In the genomic region with DNA sequence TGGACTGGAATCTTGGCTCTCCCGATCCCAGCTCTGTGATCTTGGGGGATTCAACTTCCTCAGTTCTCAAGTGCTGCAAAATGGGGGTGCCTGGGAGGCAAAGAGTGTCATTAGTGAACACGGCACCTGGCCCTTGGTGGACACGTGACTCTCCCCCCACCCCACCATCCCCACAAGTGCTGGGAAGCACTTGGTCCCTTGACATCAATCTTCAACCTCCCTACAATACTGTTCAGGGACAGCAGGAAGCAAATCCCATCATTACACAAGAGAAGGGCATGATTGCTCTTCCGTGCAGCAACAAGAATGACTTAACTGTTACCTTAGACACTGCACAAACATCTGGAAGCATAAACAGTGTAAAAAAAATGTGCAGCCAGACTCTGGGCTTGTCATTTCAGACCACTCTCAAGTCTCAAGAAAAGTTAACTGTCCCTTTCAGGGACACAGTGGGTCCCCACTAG, we compare ENCODE assay signal across 3 cellular contexts.
A peak's percentile ranks its signal among the peaks of the same experiment; 100 is the strongest.
TF ChIP-seq lines count a peak whose summit lies in the region.

No MANE protein-coding gene starts in this region.

TF ChIP-seq in HEK293, 187 proteins besides CTCF, POLR2A, EP300 and RAD21 (continued from another document):
- TF ChIP-seq ZNF132 (tag by site-specific recombination; IDR thresholded peaks at IDR 0.05; ENCODE audit: borderline replicate concordance) (no peak), SP2 (tag by site-specific recombination; IDR thresholded peaks at IDR 0.05) (no peak), OVOL3 (tag by site-specific recombination; IDR thresholded peaks at IDR 0.05) (no peak), ZNF600 (tag by site-specific recombination; IDR thresholded peaks at IDR 0.05) (no peak), ZNF274 (IDR thresholded peaks at IDR 0.05; ENCODE audit: low read length) (no peak), ZNF274 (tag by site-specific recombination; IDR thresholded peaks at IDR 0.05; ENCODE audit: borderline replicate concordance) (no peak), ZNF155 (tag by site-specific recombination; IDR thresholded peaks at IDR 0.05) (no peak), ZNF23 (tag by site-specific recombination; IDR thresholded peaks at IDR 0.05; ENCODE audit: borderline replicate concordance) (no peak), HOXD13 (CRISPR knock-in tag; IDR thresholded peaks at IDR 0.05; ENCODE audit: borderline replicate concordance) (no peak), GLIS2 (tag by site-specific recombination; IDR thresholded peaks at IDR 0.05) (no peak), SETDB1 (IDR thresholded peaks at IDR 0.05; ENCODE audit: insufficient read length, low read length) (no peak)
- TF ChIP-seq, protein P1, sequence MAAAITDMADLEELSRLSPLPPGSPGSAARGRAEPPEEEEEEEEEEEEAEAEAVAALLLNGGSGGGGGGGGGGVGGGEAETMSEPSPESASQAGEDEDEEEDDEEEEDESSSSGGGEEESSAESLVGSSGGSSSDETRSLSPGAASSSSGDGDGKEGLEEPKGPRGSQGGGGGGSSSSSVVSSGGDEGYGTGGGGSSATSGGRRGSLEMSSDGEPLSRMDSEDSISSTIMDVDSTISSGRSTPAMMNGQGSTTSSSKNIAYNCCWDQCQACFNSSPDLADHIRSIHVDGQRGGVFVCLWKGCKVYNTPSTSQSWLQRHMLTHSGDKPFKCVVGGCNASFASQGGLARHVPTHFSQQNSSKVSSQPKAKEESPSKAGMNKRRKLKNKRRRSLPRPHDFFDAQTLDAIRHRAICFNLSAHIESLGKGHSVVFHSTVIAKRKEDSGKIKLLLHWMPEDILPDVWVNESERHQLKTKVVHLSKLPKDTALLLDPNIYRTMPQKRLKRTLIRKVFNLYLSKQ (tag by site-specific recombination; IDR thresholded peaks at IDR 0.05; ENCODE audit: borderline replicate concordance): no peak
- TF ChIP-seq, protein P2, sequence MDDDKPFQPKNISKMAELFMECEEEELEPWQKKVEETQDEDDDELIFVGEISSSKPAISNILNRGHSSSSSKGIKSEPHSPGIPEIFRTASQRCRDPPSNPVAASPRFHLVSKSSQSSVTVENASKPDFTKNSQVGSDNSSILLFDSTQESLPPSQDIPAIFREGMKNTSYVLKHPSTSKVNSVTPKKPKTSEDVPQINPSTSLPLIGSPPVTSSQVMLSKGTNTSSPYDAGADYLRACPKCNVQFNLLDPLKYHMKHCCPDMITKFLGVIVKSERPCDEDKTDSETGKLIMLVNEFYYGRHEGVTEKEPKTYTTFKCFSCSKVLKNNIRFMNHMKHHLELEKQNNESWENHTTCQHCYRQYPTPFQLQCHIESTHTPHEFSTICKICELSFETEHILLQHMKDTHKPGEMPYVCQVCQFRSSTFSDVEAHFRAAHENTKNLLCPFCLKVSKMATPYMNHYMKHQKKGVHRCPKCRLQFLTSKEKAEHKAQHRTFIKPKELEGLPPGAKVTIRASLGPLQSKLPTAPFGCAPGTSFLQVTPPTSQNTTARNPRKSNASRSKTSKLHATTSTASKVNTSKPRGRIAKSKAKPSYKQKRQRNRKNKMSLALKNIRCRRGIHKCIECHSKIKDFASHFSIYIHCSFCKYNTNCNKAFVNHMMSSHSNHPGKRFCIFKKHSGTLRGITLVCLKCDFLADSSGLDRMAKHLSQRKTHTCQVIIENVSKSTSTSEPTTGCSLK (tag by site-specific recombination; IDR thresholded peaks at IDR 0.05): no peak
- TF ChIP-seq, protein P3, sequence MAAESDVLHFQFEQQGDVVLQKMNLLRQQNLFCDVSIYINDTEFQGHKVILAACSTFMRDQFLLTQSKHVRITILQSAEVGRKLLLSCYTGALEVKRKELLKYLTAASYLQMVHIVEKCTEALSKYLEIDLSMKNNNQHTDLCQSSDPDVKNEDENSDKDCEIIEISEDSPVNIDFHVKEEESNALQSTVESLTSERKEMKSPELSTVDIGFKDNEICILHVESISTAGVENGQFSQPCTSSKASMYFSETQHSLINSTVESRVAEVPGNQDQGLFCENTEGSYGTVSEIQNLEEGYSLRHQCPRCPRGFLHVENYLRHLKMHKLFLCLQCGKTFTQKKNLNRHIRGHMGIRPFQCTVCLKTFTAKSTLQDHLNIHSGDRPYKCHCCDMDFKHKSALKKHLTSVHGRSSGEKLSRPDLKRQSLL (tag by site-specific recombination; IDR thresholded peaks at IDR 0.05): no peak

TF ChIP-seq in GM12878, 131 proteins besides CTCF, POLR2A, EP300 and RAD21:
- TF ChIP-seq, protein P4, sequence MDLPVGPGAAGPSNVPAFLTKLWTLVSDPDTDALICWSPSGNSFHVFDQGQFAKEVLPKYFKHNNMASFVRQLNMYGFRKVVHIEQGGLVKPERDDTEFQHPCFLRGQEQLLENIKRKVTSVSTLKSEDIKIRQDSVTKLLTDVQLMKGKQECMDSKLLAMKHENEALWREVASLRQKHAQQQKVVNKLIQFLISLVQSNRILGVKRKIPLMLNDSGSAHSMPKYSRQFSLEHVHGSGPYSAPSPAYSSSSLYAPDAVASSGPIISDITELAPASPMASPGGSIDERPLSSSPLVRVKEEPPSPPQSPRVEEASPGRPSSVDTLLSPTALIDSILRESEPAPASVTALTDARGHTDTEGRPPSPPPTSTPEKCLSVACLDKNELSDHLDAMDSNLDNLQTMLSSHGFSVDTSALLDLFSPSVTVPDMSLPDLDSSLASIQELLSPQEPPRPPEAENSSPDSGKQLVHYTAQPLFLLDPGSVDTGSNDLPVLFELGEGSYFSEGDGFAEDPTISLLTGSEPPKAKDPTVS (IDR thresholded peaks at IDR 0.05; ENCODE audit: low read depth, low read length): no peak
- no peak for TF ChIP-seq NFIC (IDR thresholded peaks at IDR 0.05; ENCODE audit: low read depth, low read length)
- no peak for TF ChIP-seq CHD2 (IDR thresholded peaks at IDR 0.05; ENCODE audit: borderline replicate concordance, low read depth, low read length)
- TF ChIP-seq, protein P5, sequence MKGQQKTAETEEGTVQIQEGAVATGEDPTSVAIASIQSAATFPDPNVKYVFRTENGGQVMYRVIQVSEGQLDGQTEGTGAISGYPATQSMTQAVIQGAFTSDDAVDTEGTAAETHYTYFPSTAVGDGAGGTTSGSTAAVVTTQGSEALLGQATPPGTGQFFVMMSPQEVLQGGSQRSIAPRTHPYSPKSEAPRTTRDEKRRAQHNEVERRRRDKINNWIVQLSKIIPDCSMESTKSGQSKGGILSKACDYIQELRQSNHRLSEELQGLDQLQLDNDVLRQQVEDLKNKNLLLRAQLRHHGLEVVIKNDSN (IDR thresholded peaks at IDR 0.05; ENCODE audit: borderline replicate concordance, extremely low read length, insufficient read depth, low read depth, low read length): peak; percentile 4
- TF ChIP-seq, protein P6, sequence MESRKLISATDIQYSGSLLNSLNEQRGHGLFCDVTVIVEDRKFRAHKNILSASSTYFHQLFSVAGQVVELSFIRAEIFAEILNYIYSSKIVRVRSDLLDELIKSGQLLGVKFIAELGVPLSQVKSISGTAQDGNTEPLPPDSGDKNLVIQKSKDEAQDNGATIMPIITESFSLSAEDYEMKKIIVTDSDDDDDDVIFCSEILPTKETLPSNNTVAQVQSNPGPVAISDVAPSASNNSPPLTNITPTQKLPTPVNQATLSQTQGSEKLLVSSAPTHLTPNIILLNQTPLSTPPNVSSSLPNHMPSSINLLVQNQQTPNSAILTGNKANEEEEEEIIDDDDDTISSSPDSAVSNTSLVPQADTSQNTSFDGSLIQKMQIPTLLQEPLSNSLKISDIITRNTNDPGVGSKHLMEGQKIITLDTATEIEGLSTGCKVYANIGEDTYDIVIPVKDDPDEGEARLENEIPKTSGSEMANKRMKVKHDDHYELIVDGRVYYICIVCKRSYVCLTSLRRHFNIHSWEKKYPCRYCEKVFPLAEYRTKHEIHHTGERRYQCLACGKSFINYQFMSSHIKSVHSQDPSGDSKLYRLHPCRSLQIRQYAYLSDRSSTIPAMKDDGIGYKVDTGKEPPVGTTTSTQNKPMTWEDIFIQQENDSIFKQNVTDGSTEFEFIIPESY (IDR thresholded peaks at IDR 0.05): no peak
- no peak for TF ChIP-seq YY1 (IDR thresholded peaks at IDR 0.05; ENCODE audit: low read depth, low read length)
- TF ChIP-seq MTA3 (IDR thresholded peaks at IDR 0.05; ENCODE audit: borderline replicate concordance, low read length): peak; percentile 66; the same call in 1 of the 2 replicates
- TF ChIP-seq IKZF1 (conservative IDR thresholded peaks at IDR 0.05): no peak
- TF ChIP-seq PAX8 (IDR thresholded peaks at IDR 0.05): no peak
- TF ChIP-seq ZNF274 (IDR thresholded peaks at IDR 0.05; ENCODE audit: insufficient read depth, insufficient read length): no peak
- TF ChIP-seq TAF1 (IDR thresholded peaks at IDR 0.05; ENCODE audit: borderline replicate concordance, low read depth, low read length): no peak
- no peak for TF ChIP-seq NBN (IDR thresholded peaks at IDR 0.05)
- TF ChIP-seq PML (IDR thresholded peaks at IDR 0.05; ENCODE audit: low read length): no peak
- TF ChIP-seq FOXM1 (IDR thresholded peaks at IDR 0.05; ENCODE audit: low read depth, low read length): 0 out of 2 replicates have a peak, but pooled peaks have one; percentile 20
- TF ChIP-seq JUND (IDR thresholded peaks at IDR 0.05; ENCODE audit: low read depth, low read length): no peak

TF ChIP-seq in HepG2, 621 proteins besides CTCF, POLR2A, EP300 and RAD21 (continued from another document):
- TF ChIP-seq, protein P7, sequence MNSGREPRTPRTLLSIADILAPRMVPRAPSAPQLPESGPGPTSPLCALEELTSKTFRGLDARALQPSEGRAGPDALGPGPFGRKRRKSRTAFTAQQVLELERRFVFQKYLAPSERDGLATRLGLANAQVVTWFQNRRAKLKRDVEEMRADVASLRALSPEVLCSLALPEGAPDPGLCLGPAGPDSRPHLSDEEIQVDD (CRISPR knock-in tag; IDR thresholded peaks at IDR 0.05; ENCODE audit: borderline replicate concordance): no peak
- TF ChIP-seq RBM22 (optimal IDR thresholded peaks at IDR 0.05; ENCODE audit: low read length): peak; percentile 66
- no peak for TF ChIP-seq REL (CRISPR knock-in tag; conservative IDR thresholded peaks at IDR 0.05)
